Comparison of ENCODE assay signal across 37 cellular contexts in the genomic region with DNA sequence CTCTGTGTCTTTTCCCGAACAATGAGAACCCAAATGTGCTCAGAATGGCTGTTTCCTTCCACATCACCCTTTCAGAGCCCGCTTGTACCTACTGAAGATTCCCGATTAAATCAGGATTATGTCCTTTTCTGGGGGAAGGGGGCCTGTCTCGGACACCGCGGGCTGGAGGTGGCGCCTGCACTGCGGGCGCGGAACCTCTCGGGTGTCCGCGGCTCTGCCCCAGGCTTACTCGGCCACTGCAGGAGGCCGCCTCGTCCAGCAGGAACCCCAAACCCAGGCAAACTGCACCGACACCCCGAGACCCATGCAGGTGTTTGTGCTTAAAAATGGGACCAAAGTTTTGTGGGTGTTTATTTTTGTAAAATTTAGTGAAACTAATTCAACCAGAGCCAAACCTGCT.
"Had no signal": no experiment of that assay in that cellular context is flagged by ENCODE, and none has a peak within 500 bp of the region (broad histone marks: within the 10 kb centered on the region; RNA-seq: fewer than 3 reads in every experiment).

No MANE protein-coding gene starts in this region.

- H3K27ac Mint-ChIP-seq: activated naive CD4-positive, alpha-beta T cell treated with anti-CD3 and anti-CD28 coated beads for 36 hours; activated naive CD4-positive, alpha-beta T cell treated with anti-CD3 and anti-CD28 coated beads, Interleukin-2, amount 10 ng/mL, durations not matched to agents 7 days and 5 days; activated naive CD4-positive, alpha-beta T cell treated with anti-CD3 and anti-CD28 coated beads, Interleukin-2, amount 50 U/mL, for 24 hours; activated naive CD4-positive, alpha-beta T cell treated with anti-CD3 and anti-CD28 coated beads, Interleukin-2, amount 50 U/mL, for 72 hours; activated naive CD8-positive, alpha-beta T cell; activated naive CD8-positive, alpha-beta T cell treated with anti-CD3 and anti-CD28 coated beads for 36 hours; activated naive CD8-positive, alpha-beta T cell treated with anti-CD3 and anti-CD28 coated beads, Interleukin-2, amount 10 ng/mL, durations not matched to agents 7 days and 5 days; activated naive CD8-positive, alpha-beta T cell treated with anti-CD3 and anti-CD28 coated beads, Interleukin-2, amount 50 U/mL, for 24 hours; activated T-cell treated with anti-CD3 and anti-CD28 coated beads, Interleukin-2, amount 50 U/mL, for 24 hours; activated T-cell treated with anti-CD3 and anti-CD28 coated beads, Interleukin-2, amount 50 U/mL, for 72 hours; activated T-helper 1 cell treated with anti-CD3 and anti-CD28 coated beads, Interleukin-12 subunit alpha, Interleukin-12 subunit beta, Interleukin-2, Interleukin-4 antibody, amounts not matched to agents 30 ng/mL and 10 ng/mL and 1 ng/mL, durations not matched to agents 14 hours and 24 hours and 36 hours; activated T-helper 17 cell treated with anti-CD3 and anti-CD28 coated beads, Interleukin-2, amount 50 U/mL, for 72 hours; activated T-helper 2 cell treated with anti-CD3 and anti-CD28 coated beads, Interferon-gamma antibody, Interleukin-2, Interleukin-4, amounts not matched to agents 10 μg/mL and 5 μg/mL and 100 μg/mL, durations not matched to agents 14 hours and 24 hours and 36 hours; brain had no signal

- H3K36me3 Mint-ChIP-seq: activated naive CD4-positive, alpha-beta T cell treated with anti-CD3 and anti-CD28 coated beads, Interleukin-2, amount 10 ng/mL, durations not matched to agents 7 days and 5 days; activated naive CD4-positive, alpha-beta T cell treated with anti-CD3 and anti-CD28 coated beads, Interleukin-2, amount 50 U/mL, for 24 hours; activated naive CD4-positive, alpha-beta T cell treated with anti-CD3 and anti-CD28 coated beads, Interleukin-2, amount 50 U/mL, for 72 hours; activated naive CD8-positive, alpha-beta T cell treated with anti-CD3 and anti-CD28 coated beads for 36 hours; activated naive CD8-positive, alpha-beta T cell treated with anti-CD3 and anti-CD28 coated beads, Interleukin-2, amount 10 ng/mL, durations not matched to agents 7 days and 5 days; brain had no signal

- H3K27me3 ChIP-seq: ascending aorta, body of pancreas had no signal

- H3K4me1 Mint-ChIP-seq: activated naive CD4-positive, alpha-beta T cell treated with anti-CD3 and anti-CD28 coated beads, Interleukin-2, amount 10 ng/mL, durations not matched to agents 7 days and 5 days; activated naive CD4-positive, alpha-beta T cell treated with anti-CD3 and anti-CD28 coated beads, Interleukin-2, amount 50 U/mL, for 24 hours; activated naive CD8-positive, alpha-beta T cell treated with anti-CD3 and anti-CD28 coated beads, Interleukin-2, amount 10 ng/mL, durations not matched to agents 7 days and 5 days; activated naive CD8-positive, alpha-beta T cell treated with anti-CD3 and anti-CD28 coated beads, Interleukin-2, amount 50 U/mL, for 24 hours had no signal

- H3K4me3 ChIP-seq: adrenal gland, ascending aorta, body of pancreas, breast epithelium, cardiac muscle cell had no signal

- H3K9me3 Mint-ChIP-seq: activated naive CD4-positive, alpha-beta T cell treated with anti-CD3 and anti-CD28 coated beads, Interleukin-2, amount 50 U/mL, for 24 hours; activated naive CD8-positive, alpha-beta T cell treated with anti-CD3 and anti-CD28 coated beads for 36 hours; activated T-cell treated with anti-CD3 and anti-CD28 coated beads, Interleukin-2, amount 50 U/mL, for 24 hours; activated T-cell treated with anti-CD3 and anti-CD28 coated beads, Interleukin-2, amount 50 U/mL, for 4 hours; activated T-helper 1 cell treated with anti-CD3 and anti-CD28 coated beads, Interleukin-12 subunit alpha, Interleukin-12 subunit beta, Interleukin-2, Interleukin-4 antibody, amounts not matched to agents 30 ng/mL and 10 ng/mL and 1 ng/mL, durations not matched to agents 14 hours and 24 hours and 36 hours; activated T-helper 17 cell treated with anti-CD3 and anti-CD28 coated beads, Interleukin-2, amount 50 U/mL, for 72 hours; activated T-helper 2 cell treated with anti-CD3 and anti-CD28 coated beads, Interferon-gamma antibody, Interleukin-2, Interleukin-4, amounts not matched to agents 10 μg/mL and 5 μg/mL and 100 μg/mL, durations not matched to agents 14 hours and 24 hours and 36 hours; central memory CD8-positive, alpha-beta T cell had no signal

- H3K36me3 ChIP-seq: adrenal gland, ascending aorta, brain microvascular endothelial cell, breast epithelium, cardiac muscle cell had no signal

- H3K4me3 Mint-ChIP-seq: activated naive CD4-positive, alpha-beta T cell treated with anti-CD3 and anti-CD28 coated beads for 36 hours; activated naive CD4-positive, alpha-beta T cell treated with anti-CD3 and anti-CD28 coated beads, Interleukin-2, amount 10 ng/mL, durations not matched to agents 7 days and 5 days; activated naive CD4-positive, alpha-beta T cell treated with anti-CD3 and anti-CD28 coated beads, Interleukin-2, amount 50 U/mL, for 24 hours; activated naive CD8-positive, alpha-beta T cell; activated naive CD8-positive, alpha-beta T cell treated with anti-CD3 and anti-CD28 coated beads for 36 hours; activated naive CD8-positive, alpha-beta T cell treated with anti-CD3 and anti-CD28 coated beads, Interleukin-2, amount 10 ng/mL, durations not matched to agents 7 days and 5 days; activated naive CD8-positive, alpha-beta T cell treated with anti-CD3 and anti-CD28 coated beads, Interleukin-2, amount 50 U/mL, for 24 hours; activated T-cell treated with anti-CD3 and anti-CD28 coated beads, Interleukin-2, amount 50 U/mL, for 24 hours; activated T-cell treated with anti-CD3 and anti-CD28 coated beads, Interleukin-2, amount 50 U/mL, for 4 hours; activated T-cell treated with anti-CD3 and anti-CD28 coated beads, Interleukin-2, amount 50 U/mL, for 72 hours; activated T-helper 1 cell treated with anti-CD3 and anti-CD28 coated beads, Interleukin-12 subunit alpha, Interleukin-12 subunit beta, Interleukin-2, Interleukin-4 antibody, amounts not matched to agents 30 ng/mL and 10 ng/mL and 1 ng/mL, durations not matched to agents 14 hours and 24 hours and 36 hours; activated T-helper 17 cell treated with anti-CD3 and anti-CD28 coated beads, Interleukin-2, amount 50 U/mL, for 72 hours; brain; central memory CD8-positive, alpha-beta T cell had no signal

- H3K27ac ChIP-seq: adrenal gland, ascending aorta, body of pancreas, brain microvascular endothelial cell, breast epithelium, cardiac muscle cell had no signal

- ATAC-seq: activated naive CD4-positive, alpha-beta T cell treated with anti-CD3 and anti-CD28 coated beads, Interleukin-2, amount 50 U/mL, for 72 hours; activated naive CD8-positive, alpha-beta T cell treated with anti-CD3 and anti-CD28 coated beads, Interleukin-2, amount 50 U/mL, for 24 hours; activated T-cell treated with anti-CD3 and anti-CD28 coated beads, Interleukin-2, amount 50 U/mL, for 4 hours; activated T-cell treated with anti-CD3 and anti-CD28 coated beads, Interleukin-2, amount 50 U/mL, for 72 hours; activated T-helper 17 cell treated with anti-CD3 and anti-CD28 coated beads, Interleukin-2, amount 50 U/mL, for 72 hours; body of pancreas had no signal

- DNase-seq: activated effector memory CD4-positive, alpha-beta T cell treated with anti-CD3 and anti-CD28 coated beads, Interleukin-2, amount 50 U/mL, for 16 hours; activated effector memory CD4-positive, alpha-beta T cell treated with Interleukin-2 at 50 U/mL for 16 hours; activated gamma-delta T cell; activated gamma-delta T cell treated with Interleukin-2 at 50 U/mL for 16 hours; activated naive CD4-positive, alpha-beta T cell; activated naive CD4-positive, alpha-beta T cell treated with anti-CD3 and anti-CD28 coated beads for 36 hours; activated naive CD4-positive, alpha-beta T cell treated with anti-CD3 and anti-CD28 coated beads, Interleukin-2, amount 10 ng/mL, durations not matched to agents 7 days and 5 days; activated naive CD4-positive, alpha-beta T cell treated with anti-CD3 and anti-CD28 coated beads, Interleukin-2, amount 50 U/mL, for 16 hours; activated naive CD4-positive, alpha-beta T cell treated with Interleukin-2 at 50 U/mL for 16 hours; activated naive CD8-positive, alpha-beta T cell treated with anti-CD3 and anti-CD28 coated beads for 36 hours; activated naive CD8-positive, alpha-beta T cell treated with anti-CD3 and anti-CD28 coated beads, Interleukin-2, amount 10 ng/mL, durations not matched to agents 7 days and 5 days; activated naive CD8-positive, alpha-beta T cell treated with anti-CD3 and anti-CD28 coated beads, Interleukin-2, amount 50 U/mL, for 24 hours; activated T-cell treated with anti-CD3 and anti-CD28 coated beads, Interleukin-2, amount 50 U/mL, for 24 hours; activated T-cell treated with anti-CD3 and anti-CD28 coated beads, Interleukin-2, amount 50 U/mL, for 4 hours; activated T-cell treated with anti-CD3 and anti-CD28 coated beads, Interleukin-2, amount 50 U/mL, for 48 hours; activated T-cell treated with anti-CD3 and anti-CD28 coated beads, Interleukin-2, amount 50 U/mL, for 72 hours; adrenal gland; amniotic stem cell; amygdala; anterior cingulate cortex; aorta; body of pancreas; brain microvascular endothelial cell; caudate nucleus; central memory CD4-positive, alpha-beta T cell; cerebellar nuclear complex had no signal
